ENCODE assay signal across 1 cellular context in the genomic region with DNA sequence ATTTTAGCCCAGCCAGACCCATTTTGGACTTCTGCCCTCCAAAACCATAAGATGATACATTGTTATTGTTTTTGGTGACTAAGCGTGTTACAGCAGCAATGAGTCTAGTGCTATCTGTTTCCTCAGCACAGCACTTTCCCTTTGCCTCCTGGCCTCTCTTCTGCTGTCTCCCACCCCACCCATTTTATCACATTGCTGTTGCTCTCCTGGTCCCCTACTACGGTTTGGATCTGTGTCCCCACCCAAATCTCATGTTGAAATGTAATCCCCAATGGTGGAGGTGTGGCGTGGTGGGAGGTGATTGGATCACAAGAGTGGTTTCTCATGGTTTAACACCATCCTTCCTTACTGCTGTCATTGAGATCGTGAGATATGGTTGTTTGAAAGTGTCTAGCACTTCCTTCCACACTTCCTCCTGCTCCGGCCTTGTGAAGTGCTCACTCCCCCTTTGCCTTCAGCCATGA.
TF ChIP-seq lines count a peak whose summit lies in the region.

No MANE protein-coding gene starts in this region.

TF ChIP-seq in GM23338, 12 proteins besides CTCF, POLR2A, EP300 and RAD21 (continued from another document):
- TF ChIP-seq, protein P1, sequence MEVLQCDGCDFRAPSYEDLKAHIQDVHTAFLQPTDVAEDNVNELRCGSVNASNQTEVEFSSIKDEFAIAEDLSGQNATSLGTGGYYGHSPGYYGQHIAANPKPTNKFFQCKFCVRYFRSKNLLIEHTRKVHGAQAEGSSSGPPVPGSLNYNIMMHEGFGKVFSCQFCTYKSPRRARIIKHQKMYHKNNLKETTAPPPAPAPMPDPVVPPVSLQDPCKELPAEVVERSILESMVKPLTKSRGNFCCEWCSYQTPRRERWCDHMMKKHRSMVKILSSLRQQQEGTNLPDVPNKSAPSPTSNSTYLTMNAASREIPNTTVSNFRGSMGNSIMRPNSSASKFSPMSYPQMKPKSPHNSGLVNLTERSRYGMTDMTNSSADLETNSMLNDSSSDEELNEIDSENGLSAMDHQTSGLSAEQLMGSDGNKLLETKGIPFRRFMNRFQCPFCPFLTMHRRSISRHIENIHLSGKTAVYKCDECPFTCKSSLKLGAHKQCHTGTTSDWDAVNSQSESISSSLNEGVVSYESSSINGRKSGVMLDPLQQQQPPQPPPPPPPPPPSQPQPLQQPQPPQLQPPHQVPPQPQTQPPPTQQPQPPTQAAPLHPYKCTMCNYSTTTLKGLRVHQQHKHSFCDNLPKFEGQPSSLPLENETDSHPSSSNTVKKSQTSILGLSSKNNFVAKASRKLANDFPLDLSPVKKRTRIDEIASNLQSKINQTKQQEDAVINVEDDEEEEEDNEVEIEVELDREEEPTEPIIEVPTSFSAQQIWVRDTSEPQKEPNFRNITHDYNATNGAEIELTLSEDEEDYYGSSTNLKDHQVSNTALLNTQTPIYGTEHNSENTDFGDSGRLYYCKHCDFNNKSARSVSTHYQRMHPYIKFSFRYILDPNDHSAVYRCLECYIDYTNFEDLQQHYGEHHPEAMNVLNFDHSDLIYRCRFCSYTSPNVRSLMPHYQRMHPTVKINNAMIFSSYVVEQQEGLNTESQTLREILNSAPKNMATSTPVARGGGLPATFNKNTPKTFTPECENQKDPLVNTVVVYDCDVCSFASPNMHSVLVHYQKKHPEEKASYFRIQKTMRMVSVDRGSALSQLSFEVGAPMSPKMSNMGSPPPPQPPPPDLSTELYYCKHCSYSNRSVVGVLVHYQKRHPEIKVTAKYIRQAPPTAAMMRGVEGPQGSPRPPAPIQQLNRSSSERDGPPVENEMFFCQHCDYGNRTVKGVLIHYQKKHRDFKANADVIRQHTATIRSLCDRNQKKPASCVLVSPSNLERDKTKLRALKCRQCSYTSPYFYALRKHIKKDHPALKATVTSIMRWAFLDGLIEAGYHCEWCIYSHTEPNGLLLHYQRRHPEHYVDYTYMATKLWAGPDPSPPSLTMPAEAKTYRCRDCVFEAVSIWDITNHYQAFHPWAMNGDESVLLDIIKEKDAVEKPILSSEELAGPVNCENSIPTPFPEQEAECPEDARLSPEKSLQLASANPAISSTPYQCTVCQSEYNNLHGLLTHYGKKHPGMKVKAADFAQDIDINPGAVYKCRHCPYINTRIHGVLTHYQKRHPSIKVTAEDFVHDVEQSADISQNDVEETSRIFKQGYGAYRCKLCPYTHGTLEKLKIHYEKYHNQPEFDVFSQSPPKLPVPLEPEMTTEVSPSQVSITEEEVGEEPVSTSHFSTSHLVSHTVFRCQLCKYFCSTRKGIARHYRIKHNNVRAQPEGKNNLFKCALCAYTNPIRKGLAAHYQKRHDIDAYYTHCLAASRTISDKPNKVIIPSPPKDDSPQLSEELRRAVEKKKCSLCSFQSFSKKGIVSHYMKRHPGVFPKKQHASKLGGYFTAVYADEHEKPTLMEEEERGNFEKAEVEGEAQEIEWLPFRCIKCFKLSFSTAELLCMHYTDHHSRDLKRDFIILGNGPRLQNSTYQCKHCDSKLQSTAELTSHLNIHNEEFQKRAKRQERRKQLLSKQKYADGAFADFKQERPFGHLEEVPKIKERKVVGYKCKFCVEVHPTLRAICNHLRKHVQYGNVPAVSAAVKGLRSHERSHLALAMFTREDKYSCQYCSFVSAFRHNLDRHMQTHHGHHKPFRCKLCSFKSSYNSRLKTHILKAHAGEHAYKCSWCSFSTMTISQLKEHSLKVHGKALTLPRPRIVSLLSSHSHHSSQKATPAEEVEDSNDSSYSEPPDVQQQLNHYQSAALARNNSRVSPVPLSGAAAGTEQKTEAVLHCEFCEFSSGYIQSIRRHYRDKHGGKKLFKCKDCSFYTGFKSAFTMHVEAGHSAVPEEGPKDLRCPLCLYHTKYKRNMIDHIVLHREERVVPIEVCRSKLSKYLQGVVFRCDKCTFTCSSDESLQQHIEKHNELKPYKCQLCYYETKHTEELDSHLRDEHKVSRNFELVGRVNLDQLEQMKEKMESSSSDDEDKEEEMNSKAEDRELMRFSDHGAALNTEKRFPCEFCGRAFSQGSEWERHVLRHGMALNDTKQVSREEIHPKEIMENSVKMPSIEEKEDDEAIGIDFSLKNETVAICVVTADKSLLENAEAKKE (CRISPR knock-in tag; IDR thresholded peaks at IDR 0.05), result no peak
- TF ChIP-seq, protein P2, sequence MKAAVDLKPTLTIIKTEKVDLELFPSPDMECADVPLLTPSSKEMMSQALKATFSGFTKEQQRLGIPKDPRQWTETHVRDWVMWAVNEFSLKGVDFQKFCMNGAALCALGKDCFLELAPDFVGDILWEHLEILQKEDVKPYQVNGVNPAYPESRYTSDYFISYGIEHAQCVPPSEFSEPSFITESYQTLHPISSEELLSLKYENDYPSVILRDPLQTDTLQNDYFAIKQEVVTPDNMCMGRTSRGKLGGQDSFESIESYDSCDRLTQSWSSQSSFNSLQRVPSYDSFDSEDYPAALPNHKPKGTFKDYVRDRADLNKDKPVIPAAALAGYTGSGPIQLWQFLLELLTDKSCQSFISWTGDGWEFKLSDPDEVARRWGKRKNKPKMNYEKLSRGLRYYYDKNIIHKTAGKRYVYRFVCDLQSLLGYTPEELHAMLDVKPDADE (IDR thresholded peaks at IDR 0.05), result no peak
